Comparison of ENCODE assay signal across 8 cellular contexts in genomic region chr2:70104231-70105111, GRCh38. TPM values are rescaled to one million over a fixed set of nuclear protein-coding genes. Genes with fewer than 3 reads are reported as not detected.
DNase-seq lines count a peak whose midpoint lies in the region; ATAC-seq and TF ChIP-seq lines count a peak whose summit lies in the region.

No MANE protein-coding gene starts in this region.

- H3K36me3 Mint-ChIP-seq in Caco-2 (ENCODE audit: insufficient read depth, unreplicated experiment), result peaks cover 9% of the 10 kb centered on the region
- H3K36me3 Mint-ChIP-seq in activated T-cell treated with anti-CD3 and anti-CD28 coated beads, Interleukin-2, amount 50 U/mL, for 72 hours (ENCODE audit: insufficient read depth in 2 of 2), result no peaks in the 10 kb centered on the region

- POLR2A ChIA-PET in Caco-2 (lab: Charles Lee), result interaction anchor here (0.6 to 1.2 kb wide), 2 partner anchors 16 to 20 kb away, joined by 3 to 6 read pairs; no protein-coding TSS in a partner anchor

- H3K27ac Mint-ChIP-seq in Caco-2 (ENCODE audit: unreplicated experiment), result peak overlapping the region; percentile 68
- H3K27ac Mint-ChIP-seq in activated T-cell treated with anti-CD3 and anti-CD28 coated beads, Interleukin-2, amount 50 U/mL, for 72 hours, result peak overlapping the region; percentile 100

- peaks cover 30% of the 10 kb centered on the region for H3K4me1 ChIP-seq in Caco-2
- peaks cover 64% of the 10 kb centered on the region for H3K4me1 ChIP-seq in Karpas-422 (ENCODE audit: low read length)

- no peak for ATAC-seq in activated T-cell treated with anti-CD3 and anti-CD28 coated beads, Interleukin-2, amount 50 U/mL, for 72 hours (replicated peaks in 1 of 2)

- H3K27me3 ChIP-seq in Caco-2 (replicated peaks; ENCODE audit: control insufficient read depth, insufficient read depth, low read length), result no peaks in the 10 kb centered on the region
- no peaks in the 10 kb centered on the region for H3K27me3 ChIP-seq in Karpas-422 (ENCODE audit: low read length)

- H3K4me2 ChIP-seq in Karpas-422 (ENCODE audit: low read depth, low read length, poor library complexity, severe bottlenecking), result peak overlapping the region; percentile 70

- peaks cover 20% of the 10 kb centered on the region for H3K4me1 Mint-ChIP-seq in Caco-2 (ENCODE audit: low read depth, unreplicated experiment)
- peaks cover 63% of the 10 kb centered on the region for H3K4me1 Mint-ChIP-seq in activated T-cell treated with anti-CD3 and anti-CD28 coated beads, Interleukin-2, amount 50 U/mL, for 72 hours (ENCODE audit: low read depth)

- H3K9me3 Mint-ChIP-seq in Caco-2 (ENCODE audit: unreplicated experiment), result no peaks in the 10 kb centered on the region
- H3K9me3 Mint-ChIP-seq in activated T-cell treated with anti-CD3 and anti-CD28 coated beads, Interleukin-2, amount 50 U/mL, for 72 hours, result no peaks in the 10 kb centered on the region

- H3K4me3 ChIP-seq in Caco-2 (ENCODE audit: low read depth, low read length) (no peak overlapping the region), Karpas-422 (ENCODE audit: low read length) (peak overlapping the region; percentile 53)

- no peaks in the 10 kb centered on the region for H3K9me2 ChIP-seq in Karpas-422 (replicated peaks; ENCODE audit: insufficient read depth, low read length)

- H2AFZ ChIP-seq in Karpas-422 (ENCODE audit: low read length), result peak overlapping the region; percentile 50

- peak overlapping the region; percentile 66 for H3K9ac ChIP-seq in Karpas-422 (ENCODE audit: low read length)

- H3K27ac ChIP-seq in Karpas-422 (ENCODE audit: low read length), result peak overlapping the region; percentile 93

- H3K79me2 ChIP-seq in Karpas-422 (ENCODE audit: low read length), result peaks cover 3% of the 10 kb centered on the region; the same call in 1 of the 2 replicates

- intact Hi-C loops in Caco-2 (cut with micrococcal nuclease; ENCODE audit: unreplicated experiment), result no loop called here

- no peaks in the 10 kb centered on the region for H3K9me3 ChIP-seq in Caco-2
- H3K9me3 ChIP-seq in Karpas-422 (ENCODE audit: low read length), result no peaks in the 10 kb centered on the region

- no peaks in the 10 kb centered on the region for H4K20me1 ChIP-seq in Karpas-422 (ENCODE audit: insufficient read depth, low read depth, low read length)

- CTCF ChIA-PET in Caco-2 (lab: Charles Lee), result no interaction called here

- no peaks in the 10 kb centered on the region for H3K36me3 ChIP-seq in Caco-2 (ENCODE audit: control insufficient read depth, insufficient read depth, low read length)
- no peaks in the 10 kb centered on the region for H3K36me3 ChIP-seq in Karpas-422 (ENCODE audit: insufficient read depth, low read length)

- no peak for TF ChIP-seq CTCF in Caco-2 (IDR thresholded peaks at IDR 0.05; ENCODE audit: insufficient read depth in 1 of 2, low read depth in 1 of 2, low read length in 1 of 2, severe bottlenecking in 1 of 2, unreplicated experiment in 1 of 2)

- no TSS peak for BruUV-seq in Caco-2 (replicated peaks; lab: Mats Ljungman, UMichigan)

- peak overlapping the region; percentile 47 for H3K4me3 Mint-ChIP-seq in Caco-2 (ENCODE audit: unreplicated experiment)
- H3K4me3 Mint-ChIP-seq in activated T-cell treated with anti-CD3 and anti-CD28 coated beads, Interleukin-2, amount 50 U/mL, for 72 hours, result peak overlapping the region; percentile 84 to 95

- H3K27me3 Mint-ChIP-seq in Caco-2 (ENCODE audit: insufficient read depth, unreplicated experiment), result no peaks in the 10 kb centered on the region
- no peaks in the 10 kb centered on the region for H3K27me3 Mint-ChIP-seq in activated T-cell treated with anti-CD3 and anti-CD28 coated beads, Interleukin-2, amount 50 U/mL, for 72 hours (ENCODE audit: low read depth)

- DNase-seq in Caco-2, result peak; percentile 66 to 68
- peak; percentile 90 for DNase-seq in Karpas-422
- DNase-seq in activated T-cell treated with anti-CD3 and anti-CD28 coated beads, Interleukin-2, amount 50 U/mL, for 72 hours, result peak; percentile 64 to 72
- peak; percentile 47 for DNase-seq in iPS-NIHi7 (ENCODE audit: extremely low spot score)
- DNase-seq in stimulated activated naive CD4-positive, alpha-beta T cell (lab: John Stamatoyannopoulos, UW), result peak in 4 of 6 experiments; percentile 14 to 46 (median 22)
- DNase-seq in NCI-H1417 (lab: John Stamatoyannopoulos, UW), result no peak
- no peak for DNase-seq in DMS79 treated with DMSO at 0.1 percent for 48 hours (lab: John Stamatoyannopoulos, UW)
- no peak for DNase-seq in NCI-H128 (lab: John Stamatoyannopoulos, UW; ENCODE audit: unreplicated experiment)

RNA-seq across cellular contexts. Expression of gene PCBP1, which starts 17.2 kb away (rescaled TPM):
- 308 and 319 TPM in 2 replicates for total RNA-seq in Caco-2 (2022)
- total RNA-seq in Karpas-422 (2014; rRNA removed; shearing (Covaris generic); ENCODE audit: low replicate concordance), result 91.7 and 128 TPM in 2 replicates
- total RNA-seq in activated T-cell treated with anti-CD3 and anti-CD28 coated beads, Interleukin-2, amount 50 U/mL, for 72 hours, result 100 to 1,000 TPM; 270 to 291 TPM

Comparison
In these comparisons a context has a peak if more than half of its experiments do, and no peak if none do; other contexts are left out.
1. DNase-seq: peak in Caco-2 (2 of 2), Karpas-422 (single experiment), activated T-cell treated with anti-CD3 and anti-CD28 coated beads, Interleukin-2, amount 50 U/mL, for 72 hours (2 of 2), iPS-NIHi7 (single experiment) and stimulated activated naive CD4-positive, alpha-beta T cell (4 of 6); none in NCI-H1417 (0 of 3), DMS79 treated with DMSO at 0.1 percent for 48 hours (single experiment) and NCI-H128 (single experiment).